ENCODE assay signal across 25 cellular contexts in the genomic region with DNA sequence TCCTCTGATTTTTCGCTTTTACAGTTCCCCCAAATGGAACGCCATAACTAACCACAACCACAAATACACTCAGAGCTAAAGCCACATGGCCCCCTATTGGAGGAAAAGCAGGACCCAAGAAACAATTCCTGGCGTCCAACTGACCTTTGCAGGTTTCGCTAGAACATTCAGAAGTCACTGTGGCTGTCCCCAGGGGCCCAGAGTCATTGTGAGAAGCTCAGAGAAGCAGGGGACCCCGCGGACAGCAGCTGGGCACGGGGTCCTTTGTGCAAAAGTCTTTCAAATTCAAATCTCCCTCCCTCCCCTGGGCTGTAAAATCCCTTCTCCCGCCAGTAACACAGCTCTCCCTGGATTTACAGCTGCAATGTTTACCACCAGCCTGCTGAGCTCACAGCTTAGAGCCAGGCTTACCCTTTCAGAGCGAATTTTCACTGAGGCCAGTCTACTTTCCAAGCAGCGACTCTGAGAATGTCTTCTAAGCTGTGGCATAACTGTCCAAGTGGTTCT.
DNase-seq lines count a peak whose midpoint lies in the region; ATAC-seq, FAIRE-seq and TF ChIP-seq lines count a peak whose summit lies in the region.
"Had no signal": no experiment of that assay in that cellular context is flagged by ENCODE, and none has a peak within 500 bp of the region (broad histone marks: within the 10 kb centered on the region; RNA-seq: fewer than 3 reads in every experiment).

No MANE protein-coding gene starts in this region.

- intact Hi-C loops in HepG2 (cut with micrococcal nuclease; ENCODE audit: unreplicated experiment) (no loop called here), right lobe of liver (cut with DNase I) (no loop called here), cardiac septum (cut with DNase I) (no loop called here)

- H3K9me3 ChIP-seq in HepG2 (ENCODE audit: low read length) (no peaks in the 10 kb centered on the region), right lobe of liver (no peaks in the 10 kb centered on the region), NT2/D1 (ENCODE audit: insufficient read depth, low read length) (peaks cover 11% of the 10 kb centered on the region; the same call in 1 of the 2 replicates)
- H3K9me3 ChIP-seq: SK-N-SH had no signal

- no peak overlapping the region for H2AFZ ChIP-seq in HepG2 (ENCODE audit: low read length)
- H2AFZ ChIP-seq: parathyroid adenoma had no signal

- no peak for DNase-seq in HepG2 (ENCODE audit: low spot score)
- no peak for DNase-seq in right lobe of liver
- peak; percentile 75 for DNase-seq in NT2/D1 (ENCODE audit: low read depth, low spot score)
- peak; percentile 46 for DNase-seq in iPS-NIHi11 (ENCODE audit: low spot score)
- DNase-seq in NCI-H1105 treated with DMSO at 0.1 percent for 48 hours (lab: John Stamatoyannopoulos, UW) = no peak
- DNase-seq in cardiac septum (ENCODE audit: low spot score) = no peak
- no peak for DNase-seq in foreskin fibroblast
- DNase-seq: activated CD4-positive, CD25-positive, alpha-beta regulatory T cell treated with anti-CD3 and anti-CD28 coated beads, Interleukin-2, amount 50 U/mL, for 72 hours; activated CD8-positive, alpha-beta memory T cell treated with anti-CD3 and anti-CD28 coated beads for 24 hours; activated naive CD8-positive, alpha-beta T cell treated with anti-CD3 and anti-CD28 coated beads, Interleukin-2, amount 10 ng/mL, durations not matched to agents 7 days and 5 days; body of pancreas; C1 segment of cervical spinal cord; GF-D8; GOT3; immature natural killer cell; KG1; NCI-H1417 treated with DMSO at 0.1 percent for 48 hours; SK-N-SH; stimulated activated CD8-positive, alpha-beta memory T cell treated with anti-CD3 and anti-CD28 coated beads, Interleukin-4, amount 100 ng/mL, for 48 hours; substantia nigra; T1000 had no signal

- TF ChIP-seq RAD21 in HepG2 (CRISPR knock-in tag; IDR thresholded peaks at IDR 0.05) = no peak

- 6% methylated on average over 7 of the region's 10 CpGs for WGBS in HepG2 (ENCODE audit: low lambda C conversion rate)
- 18% methylated on average over 10 of the region's 10 CpGs for WGBS in right lobe of liver (ENCODE audit: insufficient coverage, low coverage, low lambda C conversion rate, missing lambda C conversion rate)

- in situ Hi-C loops in HepG2 (cut with HindIII; ENCODE audit: extremely low pct_ligation_motif_present, low pct_unique_long_range_greater_than_20kb) = no loop called here

- H3K4me1 ChIP-seq in HepG2 (ENCODE audit: insufficient read depth, low read length) (no peaks in the 10 kb centered on the region), right lobe of liver (no peaks in the 10 kb centered on the region), NT2/D1 (ENCODE audit: insufficient read depth, insufficient read length) (no peaks in the 10 kb centered on the region)
- H3K4me1 ChIP-seq: body of pancreas, gastroesophageal sphincter, parathyroid adenoma had no signal

- TF ChIP-seq EP300 in HepG2 (IDR thresholded peaks at IDR 0.05; ENCODE audit: low read depth in 2 of 2, low read length in 2 of 2) = no peak
- no peak for TF ChIP-seq EP300 in HepG2 (CRISPR knock-in tag; IDR thresholded peaks at IDR 0.05; ENCODE audit: borderline replicate concordance)

- TF ChIP-seq CTCF in HepG2 (CRISPR knock-in tag; IDR thresholded peaks at IDR 0.05) (0 out of 2 replicates have a peak, but pooled peaks have one; percentile 10), right lobe of liver (IDR thresholded peaks at IDR 0.05) (no peak), foreskin fibroblast (IDR thresholded peaks at IDR 0.05; ENCODE audit: low read depth, low read length) (no peak)

- H3K27me3 ChIP-seq in HepG2 (ENCODE audit: control insufficient read depth in 1 of 2, insufficient read depth in 2 of 2, low read length in 2 of 2) (no peaks in the 10 kb centered on the region), right lobe of liver (no peaks in the 10 kb centered on the region), NT2/D1 (ENCODE audit: insufficient read depth, insufficient read length) (peaks cover 3% of the 10 kb centered on the region)
- H3K27me3 ChIP-seq: body of pancreas had no signal

- POLR2A ChIA-PET in HepG2 (lab: Yijun Ruan, JAX) = no interaction called here

- H3K36me3 ChIP-seq in HepG2 (replicated peaks in 1 of 2; ENCODE audit: control insufficient read depth in 1 of 2, insufficient read depth in 2 of 2, low read length in 2 of 2) = no peaks in the 10 kb centered on the region
- no peaks in the 10 kb centered on the region for H3K36me3 ChIP-seq in right lobe of liver
- H3K36me3 ChIP-seq in NT2/D1 (ENCODE audit: insufficient read depth, insufficient read length, low read length) = no peaks in the 10 kb centered on the region
- H3K36me3 ChIP-seq: gastroesophageal sphincter had no signal

- H3K4me2 ChIP-seq in HepG2 (ENCODE audit: low read depth, low read length) = no peak overlapping the region
- H3K4me2 ChIP-seq: SK-N-SH had no signal

- ATAC-seq in HepG2 (no peak), right lobe of liver (no peak), HG02884 (IDR thresholded peaks at IDR 0.05; ENCODE audit: unreplicated experiment) (no peak)
- ATAC-seq: activated T-helper 17 cell treated with anti-CD3 and anti-CD28 coated beads, Interleukin-2, amount 50 U/mL, for 72 hours; body of pancreas; gastroesophageal sphincter had no signal

- no peak for TF ChIP-seq POLR2A in HepG2 (IDR thresholded peaks at IDR 0.05; ENCODE audit: insufficient read depth in 1 of 2, low read depth in 2 of 2, low read length in 2 of 2)
- no peak for TF ChIP-seq POLR2A in right lobe of liver (IDR thresholded peaks at IDR 0.05)

- no peaks in the 10 kb centered on the region for H4K20me1 ChIP-seq in HepG2 (ENCODE audit: insufficient read depth, low read length)

- H3K4me3 ChIP-seq in HepG2 (replicated peaks in 1 of 3; ENCODE audit: insufficient read depth in 1 of 3, low read depth in 2 of 3, low read length in 3 of 3) = no peak overlapping the region
- no peak overlapping the region for H3K4me3 ChIP-seq in right lobe of liver
- no peak overlapping the region for H3K4me3 ChIP-seq in NT2/D1 (ENCODE audit: insufficient read length, low read depth)
- H3K4me3 ChIP-seq in foreskin fibroblast (ENCODE audit: low read depth in 1 of 2, low read length in 2 of 2) = no peak overlapping the region
- H3K4me3 ChIP-seq: body of pancreas, gastroesophageal sphincter had no signal

- H3K27ac ChIP-seq in HepG2 (ENCODE audit: extremely low read length, insufficient read depth, low read length) (no peak overlapping the region), right lobe of liver (no peak overlapping the region)
- H3K27ac ChIP-seq: body of pancreas, gastroesophageal sphincter, parathyroid adenoma had no signal

- H3K9ac ChIP-seq in HepG2 (ENCODE audit: insufficient read depth, low read depth, low read length) (no peak overlapping the region), NT2/D1 (ENCODE audit: insufficient read length, low read depth) (peak overlapping the region; percentile 62)
- H3K9ac ChIP-seq: parathyroid adenoma, SK-N-SH had no signal

- H3K79me2 ChIP-seq in HepG2 (ENCODE audit: insufficient read depth, low read length) = no peaks in the 10 kb centered on the region
- H3K79me2 ChIP-seq: parathyroid adenoma had no signal

- BruUV-seq in HepG2 (replicated peaks; lab: Mats Ljungman, UMichigan) = no TSS peak

- CTCF ChIA-PET in HepG2 (lab: Yijun Ruan, JAX; ENCODE audit: low intra/inter-chr PET ratio, low total read pairs) = no interaction called here

- FAIRE-seq in HepG2 (lab: Jason Lieb, UNC) = no peak

TF ChIP-seq in HepG2, 621 proteins besides CTCF, POLR2A, EP300 and RAD21 (continues in another document):
- TF ChIP-seq, protein P1, sequence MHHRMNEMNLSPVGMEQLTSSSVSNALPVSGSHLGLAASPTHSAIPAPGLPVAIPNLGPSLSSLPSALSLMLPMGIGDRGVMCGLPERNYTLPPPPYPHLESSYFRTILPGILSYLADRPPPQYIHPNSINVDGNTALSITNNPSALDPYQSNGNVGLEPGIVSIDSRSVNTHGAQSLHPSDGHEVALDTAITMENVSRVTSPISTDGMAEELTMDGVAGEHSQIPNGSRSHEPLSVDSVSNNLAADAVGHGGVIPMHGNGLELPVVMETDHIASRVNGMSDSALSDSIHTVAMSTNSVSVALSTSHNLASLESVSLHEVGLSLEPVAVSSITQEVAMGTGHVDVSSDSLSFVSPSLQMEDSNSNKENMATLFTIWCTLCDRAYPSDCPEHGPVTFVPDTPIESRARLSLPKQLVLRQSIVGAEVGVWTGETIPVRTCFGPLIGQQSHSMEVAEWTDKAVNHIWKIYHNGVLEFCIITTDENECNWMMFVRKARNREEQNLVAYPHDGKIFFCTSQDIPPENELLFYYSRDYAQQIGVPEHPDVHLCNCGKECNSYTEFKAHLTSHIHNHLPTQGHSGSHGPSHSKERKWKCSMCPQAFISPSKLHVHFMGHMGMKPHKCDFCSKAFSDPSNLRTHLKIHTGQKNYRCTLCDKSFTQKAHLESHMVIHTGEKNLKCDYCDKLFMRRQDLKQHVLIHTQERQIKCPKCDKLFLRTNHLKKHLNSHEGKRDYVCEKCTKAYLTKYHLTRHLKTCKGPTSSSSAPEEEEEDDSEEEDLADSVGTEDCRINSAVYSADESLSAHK (CRISPR knock-in tag; IDR thresholded peaks at IDR 0.05; ENCODE audit: borderline replicate concordance) = no peak
- TF ChIP-seq, protein P2, sequence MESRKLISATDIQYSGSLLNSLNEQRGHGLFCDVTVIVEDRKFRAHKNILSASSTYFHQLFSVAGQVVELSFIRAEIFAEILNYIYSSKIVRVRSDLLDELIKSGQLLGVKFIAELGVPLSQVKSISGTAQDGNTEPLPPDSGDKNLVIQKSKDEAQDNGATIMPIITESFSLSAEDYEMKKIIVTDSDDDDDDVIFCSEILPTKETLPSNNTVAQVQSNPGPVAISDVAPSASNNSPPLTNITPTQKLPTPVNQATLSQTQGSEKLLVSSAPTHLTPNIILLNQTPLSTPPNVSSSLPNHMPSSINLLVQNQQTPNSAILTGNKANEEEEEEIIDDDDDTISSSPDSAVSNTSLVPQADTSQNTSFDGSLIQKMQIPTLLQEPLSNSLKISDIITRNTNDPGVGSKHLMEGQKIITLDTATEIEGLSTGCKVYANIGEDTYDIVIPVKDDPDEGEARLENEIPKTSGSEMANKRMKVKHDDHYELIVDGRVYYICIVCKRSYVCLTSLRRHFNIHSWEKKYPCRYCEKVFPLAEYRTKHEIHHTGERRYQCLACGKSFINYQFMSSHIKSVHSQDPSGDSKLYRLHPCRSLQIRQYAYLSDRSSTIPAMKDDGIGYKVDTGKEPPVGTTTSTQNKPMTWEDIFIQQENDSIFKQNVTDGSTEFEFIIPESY (CRISPR knock-in tag; IDR thresholded peaks at IDR 0.05) = no peak
- TF ChIP-seq NFYC (CRISPR knock-in tag; IDR thresholded peaks at IDR 0.05) = no peak
- TF ChIP-seq, protein P3, sequence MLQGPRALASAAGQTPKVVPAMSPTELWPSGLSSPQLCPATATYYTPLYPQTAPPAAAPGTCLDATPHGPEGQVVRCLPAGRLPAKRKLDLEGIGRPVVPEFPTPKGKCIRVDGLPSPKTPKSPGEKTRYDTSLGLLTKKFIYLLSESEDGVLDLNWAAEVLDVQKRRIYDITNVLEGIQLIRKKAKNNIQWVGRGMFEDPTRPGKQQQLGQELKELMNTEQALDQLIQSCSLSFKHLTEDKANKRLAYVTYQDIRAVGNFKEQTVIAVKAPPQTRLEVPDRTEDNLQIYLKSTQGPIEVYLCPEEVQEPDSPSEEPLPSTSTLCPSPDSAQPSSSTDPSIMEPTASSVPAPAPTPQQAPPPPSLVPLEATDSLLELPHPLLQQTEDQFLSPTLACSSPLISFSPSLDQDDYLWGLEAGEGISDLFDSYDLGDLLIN (CRISPR knock-in tag; IDR thresholded peaks at IDR 0.05; ENCODE audit: borderline replicate concordance) = no peak

Comparison
In these comparisons a context has a peak if more than half of its experiments do, and no peak if none do; other contexts are left out.
1. DNase-seq: peak in NT2/D1 (single experiment) and iPS-NIHi11 (single experiment); none in HepG2 (single experiment), right lobe of liver (0 of 3), NCI-H1105 treated with DMSO at 0.1 percent for 48 hours (single experiment), cardiac septum (single experiment) and foreskin fibroblast (0 of 2).